14 cellular contexts compared by ENCODE assay signal in the genomic region with DNA sequence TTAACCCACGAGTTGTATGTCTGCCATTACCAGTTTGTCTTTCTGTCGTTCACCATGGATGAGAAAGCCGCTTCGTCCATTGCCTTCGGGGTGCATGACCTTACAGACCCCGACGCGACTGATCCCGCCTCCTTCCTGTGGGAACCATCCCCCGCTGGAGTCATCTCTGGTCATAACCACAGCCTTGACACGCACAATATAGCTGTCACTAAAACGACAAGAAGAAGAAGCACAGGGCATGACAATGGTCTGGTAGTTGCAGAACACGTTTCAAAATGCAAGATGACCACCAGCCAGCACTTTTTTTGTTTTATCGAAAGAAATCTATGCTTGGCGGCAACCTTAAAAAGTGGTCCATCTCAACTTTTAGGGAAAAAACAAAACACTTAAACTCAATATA.
"Had no signal": no experiment of that assay in that cellular context is flagged by ENCODE, and none has a peak within 500 bp of the region (broad histone marks: within the 10 kb centered on the region; RNA-seq: fewer than 3 reads in every experiment).

No MANE protein-coding gene starts in this region.

- H3K4me2 ChIP-seq: neural progenitor cell had no signal

- H3K27ac Mint-ChIP-seq: activated CD8-positive, alpha-beta T cell treated with anti-CD3 and anti-CD28 coated beads, Interleukin-2, amount 10 ng/mL, durations not matched to agents 7 days and 5 days; activated naive CD8-positive, alpha-beta T cell treated with anti-CD3 and anti-CD28 coated beads, Interleukin-2, amount 50 U/mL, for 24 hours; memory B cell; neural progenitor cell had no signal

- H3K9me3 Mint-ChIP-seq: activated naive CD8-positive, alpha-beta T cell treated with anti-CD3 and anti-CD28 coated beads, Interleukin-2, amount 50 U/mL, for 24 hours; memory B cell had no signal

- ATAC-seq: activated CD8-positive, alpha-beta T cell treated with anti-CD3 and anti-CD28 coated beads, Interleukin-2, amount 10 ng/mL, durations not matched to agents 7 days and 5 days; activated naive CD8-positive, alpha-beta T cell treated with anti-CD3 and anti-CD28 coated beads, Interleukin-2, amount 50 U/mL, for 24 hours; heart right ventricle; left lung; pancreas had no signal

- DNase-seq: activated CD4-positive, alpha-beta T cell treated with anti-CD3 and anti-CD28 coated beads for 4 hours; activated CD8-positive, alpha-beta memory T cell treated with anti-CD3 and anti-CD28 coated beads, Interleukin-2, amount 50 U/mL, for 48 hours; activated CD8-positive, alpha-beta T cell treated with anti-CD3 and anti-CD28 coated beads, Interleukin-2, amount 10 ng/mL, durations not matched to agents 7 days and 5 days; activated naive CD4-positive, alpha-beta T cell treated with Interleukin-2 at 50 U/mL for 16 hours; activated naive CD8-positive, alpha-beta T cell treated with anti-CD3 and anti-CD28 coated beads, Interleukin-2, amount 50 U/mL, for 24 hours; heart right ventricle; left lung; pancreas; tibial artery; WERI-Rb-1 had no signal

- H2AFZ ChIP-seq: neural progenitor cell had no signal

- H3K27ac ChIP-seq: ascending aorta, heart right ventricle, left lung, neural progenitor cell, pancreas, skin epidermis, tibial artery, WERI-Rb-1 had no signal

- H3K27me3 ChIP-seq: ascending aorta, heart right ventricle, left lung, neural progenitor cell, pancreas, tibial artery had no signal

- H3K4me3 ChIP-seq: ascending aorta, heart right ventricle, left lung, neural progenitor cell, pancreas, skin epidermis, tibial artery had no signal

- H3K9me3 ChIP-seq: ascending aorta, heart right ventricle, left lung, pancreas, tibial artery had no signal

- H3K36me3 ChIP-seq: ascending aorta, left lung, neural progenitor cell, WERI-Rb-1 had no signal

- H3K4me1 Mint-ChIP-seq: memory B cell had no signal

- H3K9ac ChIP-seq: neural progenitor cell had no signal

- H3K4me3 Mint-ChIP-seq: activated CD8-positive, alpha-beta T cell treated with anti-CD3 and anti-CD28 coated beads, Interleukin-2, amount 10 ng/mL, durations not matched to agents 7 days and 5 days; activated naive CD8-positive, alpha-beta T cell treated with anti-CD3 and anti-CD28 coated beads, Interleukin-2, amount 50 U/mL, for 24 hours; memory B cell; neural progenitor cell had no signal
